Comparison of ENCODE assay signal across 28 cellular contexts in the genomic region with DNA sequence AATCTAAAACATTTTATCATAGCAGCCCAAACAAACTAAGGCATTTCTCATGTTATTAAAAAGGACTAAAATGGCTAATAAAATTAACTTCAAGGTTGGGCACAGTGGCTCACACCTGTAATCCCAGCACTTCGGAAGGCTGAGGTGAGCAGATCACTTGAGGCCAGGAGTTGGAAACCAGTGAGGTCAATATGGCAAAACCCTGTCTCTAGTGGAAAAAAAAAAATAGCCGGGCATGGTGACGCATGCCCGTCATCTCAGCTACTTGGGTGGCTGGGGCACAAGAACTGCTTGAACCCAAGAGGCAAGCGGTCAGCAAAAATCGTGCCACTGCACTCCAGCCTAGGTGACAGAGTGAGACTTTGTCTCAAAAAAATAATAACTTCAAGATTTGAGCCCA.
"Had no signal": no experiment of that assay in that cellular context is flagged by ENCODE, and none has a peak within 500 bp of the region (broad histone marks: within the 10 kb centered on the region; RNA-seq: fewer than 3 reads in every experiment).

No MANE protein-coding gene starts in this region.

- H3K4me3 ChIP-seq: stomach, suprapubic skin, testis, thoracic aorta, thyroid gland, tibial artery, tibial nerve, transverse colon, upper lobe of left lung, upper lobe of right lung, uterus, vagina had no signal

- ATAC-seq: stimulated activated effector memory CD8-positive, alpha-beta T cell treated with anti-CD3 and anti-CD28 coated beads, Interleukin-12 subunit alpha, Interleukin-12 subunit beta, amount 100 ng/mL, for 72 hours; stimulated activated memory B cell treated with anti-CD40 and anti-IgM and Interleukin-4, amounts not matched to agents 10 μg/mL and 1 μg/mL and 100 μg/mL, for 72 hours; stimulated activated naive B cell treated with anti-CD40 and anti-IgM and Interleukin-4, amounts not matched to agents 10 μg/mL and 1 μg/mL and 100 μg/mL, for 72 hours; stimulated activated naive CD8-positive, alpha-beta T cell treated with anti-CD3 and anti-CD28 coated beads, Interleukin-15, amount 100 ng/mL, for 72 hours; stimulated activated naive CD8-positive, alpha-beta T cell treated with anti-CD3 and anti-CD28 coated beads, Interleukin-15, Interleukin-2, amounts not matched to agents 100 U/mL and 50 U/mL, for 24 hours; upper lobe of right lung had no signal

- H3K27me3 ChIP-seq: stomach, suprapubic skin, testis, thyroid gland, tibial artery, tibial nerve, transverse colon, upper lobe of left lung, upper lobe of right lung, uterus, vagina had no signal

- H3K9me3 Mint-ChIP-seq: stimulated activated effector memory CD8-positive, alpha-beta T cell treated with anti-CD3 and anti-CD28 coated beads, Interleukin-12 subunit alpha, Interleukin-12 subunit beta, amount 100 ng/mL, for 72 hours; stimulated activated memory B cell treated with anti-CD40 and anti-IgM and Interleukin-4, amounts not matched to agents 10 μg/mL and 1 μg/mL and 100 μg/mL, for 72 hours; stimulated activated naive B cell treated with anti-CD40 and anti-IgM and Interleukin-4, amounts not matched to agents 10 μg/mL and 1 μg/mL and 100 μg/mL, for 72 hours; stimulated activated naive CD8-positive, alpha-beta T cell treated with anti-CD3 and anti-CD28 coated beads, Interleukin-15, amount 100 ng/mL, for 72 hours; stimulated activated naive CD8-positive, alpha-beta T cell treated with anti-CD3 and anti-CD28 coated beads, Interleukin-15, Interleukin-2, amounts not matched to agents 100 ng/mL and 50 ng/mL, for 24 hours had no signal

- H3K27ac ChIP-seq: stomach, suprapubic skin, testis, thoracic aorta, thyroid gland, tibial artery, tibial nerve, transverse colon, upper lobe of left lung, upper lobe of right lung, uterus, vagina had no signal

- H3K36me3 Mint-ChIP-seq: stimulated activated effector memory CD8-positive, alpha-beta T cell treated with anti-CD3 and anti-CD28 coated beads, Interleukin-12 subunit alpha, Interleukin-12 subunit beta, amount 100 ng/mL, for 72 hours had no signal

- H3K4me1 Mint-ChIP-seq: stimulated activated effector memory CD8-positive, alpha-beta T cell treated with anti-CD3 and anti-CD28 coated beads, Interleukin-12 subunit alpha, Interleukin-12 subunit beta, amount 100 ng/mL, for 72 hours; stimulated activated memory B cell treated with anti-CD40 and anti-IgM and Interleukin-4, amounts not matched to agents 10 μg/mL and 1 μg/mL and 100 μg/mL, for 72 hours; stimulated activated naive B cell treated with anti-CD40 and anti-IgM and Interleukin-4, amounts not matched to agents 10 μg/mL and 1 μg/mL and 100 μg/mL, for 72 hours; stimulated activated naive CD8-positive, alpha-beta T cell treated with anti-CD3 and anti-CD28 coated beads, Interleukin-15, amount 100 ng/mL, for 72 hours had no signal

- H3K27ac Mint-ChIP-seq: stimulated activated effector memory CD8-positive, alpha-beta T cell treated with anti-CD3 and anti-CD28 coated beads, Interleukin-12 subunit alpha, Interleukin-12 subunit beta, amount 100 ng/mL, for 72 hours; stimulated activated memory B cell treated with anti-CD40 and anti-IgM and Interleukin-4, amounts not matched to agents 10 μg/mL and 1 μg/mL and 100 μg/mL, for 72 hours; stimulated activated naive B cell treated with anti-CD40 and anti-IgM and Interleukin-4, amounts not matched to agents 10 μg/mL and 1 μg/mL and 100 μg/mL, for 72 hours; stimulated activated naive CD8-positive, alpha-beta T cell treated with anti-CD3 and anti-CD28 coated beads, Interleukin-15, Interleukin-2, amounts not matched to agents 100 ng/mL and 50 ng/mL, for 24 hours had no signal

- H3K27me3 Mint-ChIP-seq: stimulated activated memory B cell treated with anti-CD40 and anti-IgM and Interleukin-4, amounts not matched to agents 10 μg/mL and 1 μg/mL and 100 μg/mL, for 72 hours; stimulated activated naive B cell treated with anti-CD40 and anti-IgM and Interleukin-4, amounts not matched to agents 10 μg/mL and 1 μg/mL and 100 μg/mL, for 72 hours; stimulated activated naive CD8-positive, alpha-beta T cell treated with anti-CD3 and anti-CD28 coated beads, Interleukin-15, amount 100 ng/mL, for 72 hours; stimulated activated naive CD8-positive, alpha-beta T cell treated with anti-CD3 and anti-CD28 coated beads, Interleukin-15, Interleukin-2, amounts not matched to agents 100 ng/mL and 50 ng/mL, for 24 hours had no signal

- H3K4me1 ChIP-seq: suprapubic skin, testis, thyroid gland, tibial artery, tibial nerve, transverse colon, upper lobe of left lung, upper lobe of right lung, uterus, vagina had no signal

- H3K4me3 Mint-ChIP-seq: stimulated activated effector memory CD8-positive, alpha-beta T cell treated with anti-CD3 and anti-CD28 coated beads, Interleukin-12 subunit alpha, Interleukin-12 subunit beta, amount 100 ng/mL, for 72 hours; stimulated activated memory B cell treated with anti-CD40 and anti-IgM and Interleukin-4, amounts not matched to agents 10 μg/mL and 1 μg/mL and 100 μg/mL, for 72 hours; stimulated activated naive B cell treated with anti-CD40 and anti-IgM and Interleukin-4, amounts not matched to agents 10 μg/mL and 1 μg/mL and 100 μg/mL, for 72 hours; stimulated activated naive CD8-positive, alpha-beta T cell treated with anti-CD3 and anti-CD28 coated beads, Interleukin-15, amount 100 ng/mL, for 72 hours; stimulated activated naive CD8-positive, alpha-beta T cell treated with anti-CD3 and anti-CD28 coated beads, Interleukin-15, Interleukin-2, amounts not matched to agents 100 ng/mL and 50 ng/mL, for 24 hours had no signal

- FAIRE-seq: urothelium cell line had no signal

- H3K9me3 ChIP-seq: stomach, suprapubic skin, testis, thoracic aorta, thyroid gland, tibial artery, tibial nerve, transverse colon, upper lobe of left lung, upper lobe of right lung, uterus, vagina had no signal

- H3K36me3 ChIP-seq: suprapubic skin, thoracic aorta, thyroid gland, transverse colon, upper lobe of left lung, uterus, vagina had no signal

- DNase-seq: stimulated activated CD4-positive, alpha-beta T cell treated with anti-CD3 and anti-CD28 coated beads, Interleukin-2, amount 100 ng/mL, for 24 hours; stimulated activated CD4-positive, alpha-beta T cell treated with anti-CD3 and anti-CD28 coated beads, Interleukin-2, amount 100 ng/mL, for 48 hours; stimulated activated CD4-positive, alpha-beta T cell treated with anti-CD3 and anti-CD28 coated beads, Interleukin-4, amount 100 ng/mL, for 1 hour; stimulated activated CD4-positive, alpha-beta T cell treated with anti-CD3 and anti-CD28 coated beads, Interleukin-4, amount 100 ng/mL, for 24 hours; stimulated activated CD4-positive, alpha-beta T cell treated with anti-CD3 and anti-CD28 coated beads, Interleukin-4, amount 100 ng/mL, for 4 hours; stimulated activated CD8-positive, alpha-beta memory T cell treated with anti-CD3 and anti-CD28 coated beads, Interleukin-4, amount 100 ng/mL, for 48 hours; stimulated activated naive B cell treated with anti-CD40 and anti-IgM and Interleukin-4, amounts not matched to agents 10 μg/mL and 1 μg/mL and 100 μg/mL, for 72 hours; stimulated activated naive CD4-positive, alpha-beta T cell; stimulated activated naive CD4-positive, alpha-beta T cell treated with Interleukin-2 at 50 U/mL for 16 hours; stimulated activated naive CD8-positive, alpha-beta T cell treated with anti-CD3 and anti-CD28 coated beads, Interleukin-15, amount 100 ng/mL, for 72 hours; stimulated activated naive CD8-positive, alpha-beta T cell treated with anti-CD3 and anti-CD28 coated beads, Interleukin-15, Interleukin-2, amounts not matched to agents 100 U/mL and 50 U/mL, for 24 hours; stomach; substantia nigra; testis; thyroid gland; tibial artery; transverse colon; upper lobe of left lung; upper lobe of right lung; uterus had no signal
